ENCODE assay signal across 10 cellular contexts in genomic region chr5:72110401-72111013, GRCh38. TPM values are rescaled to one million over a fixed set of nuclear protein-coding genes. Genes with fewer than 3 reads are reported as not detected.
DNase-seq lines count a peak whose midpoint lies in the region; FAIRE-seq and TF ChIP-seq lines count a peak whose summit lies in the region.
"Had no signal": no experiment of that assay in that cellular context is flagged by ENCODE, and none has a peak within 500 bp of the region (broad histone marks: within the 10 kb centered on the region; RNA-seq: fewer than 3 reads in every experiment).

No MANE protein-coding gene starts in this region.

- H4K20me1 ChIP-seq in astrocyte (ENCODE audit: insufficient read depth, low read length) (peaks cover 62% of the 10 kb centered on the region), OCI-LY7 (ENCODE audit: insufficient read depth, low read length) (no peaks in the 10 kb centered on the region)

- no peak for FAIRE-seq in astrocyte (lab: Jason Lieb, UNC)

- 69 to 89% (median 82%) methylated on average over 9 of the region's 9 CpGs for WGBS in stomach, 5 donors

- peak overlapping the region; percentile 94 for H3K4me3 ChIP-seq in astrocyte (ENCODE audit: insufficient read depth, low read depth, low read length)
- peak overlapping the region; percentile 92 for H3K4me3 ChIP-seq in left ventricle myocardium inferior
- peak overlapping the region; percentile 3 to 82 (median 69) for H3K4me3 ChIP-seq in stomach
- no peak overlapping the region for H3K4me3 ChIP-seq in OCI-LY7 (ENCODE audit: low read depth, low read length, poor library complexity, severe bottlenecking)

- H3K9ac ChIP-seq in astrocyte (ENCODE audit: low read length): peak overlapping the region; percentile 93

- no peak for TF ChIP-seq EP300 in stomach (IDR thresholded peaks at IDR 0.05)

- POLR2A ChIA-PET in OCI-LY7 (lab: Charles Lee): no interaction called here

- H3K4me3 Mint-ChIP-seq in astrocyte (ENCODE audit: unreplicated experiment): peak overlapping the region; percentile 98

- no TSS peak for BruUV-seq in OCI-LY7 (replicated peaks; lab: Mats Ljungman, UMichigan)

- peaks cover 39% of the 10 kb centered on the region for H3K4me1 Mint-ChIP-seq in astrocyte (ENCODE audit: low read depth, unreplicated experiment)

- H3K4me1 ChIP-seq in astrocyte (ENCODE audit: insufficient read depth, low read length) (peaks cover 28% of the 10 kb centered on the region), left ventricle myocardium inferior (peaks cover 65% of the 10 kb centered on the region), stomach (peaks cover 0 to 67% (median 35%) of the 10 kb centered on the region in 4 donors), OCI-LY7 (ENCODE audit: insufficient read depth, low read length, poor library complexity, severe bottlenecking) (no peaks in the 10 kb centered on the region)

- H3K9me2 ChIP-seq in OCI-LY7 (ENCODE audit: insufficient read depth, low read length): no peaks in the 10 kb centered on the region

- peak overlapping the region; percentile 21 for H3K27ac ChIP-seq in astrocyte (ENCODE audit: low read depth, low read length)
- peak overlapping the region; percentile 89 for H3K27ac ChIP-seq in left ventricle myocardium inferior (replicated peaks)
- peak overlapping the region in 3 of 5 donors; percentile 34 to 88 (median 79) for H3K27ac ChIP-seq in stomach
- H3K27ac ChIP-seq in OCI-LY7 (ENCODE audit: low read depth, low read length, poor library complexity, severe bottlenecking): no peak overlapping the region

- peaks cover 11% of the 10 kb centered on the region for H3K36me3 ChIP-seq in astrocyte (ENCODE audit: insufficient read depth, low read length)
- H3K36me3 ChIP-seq in left ventricle myocardium inferior: peaks cover 7% of the 10 kb centered on the region
- H3K36me3 ChIP-seq in stomach: peaks cover 0 to 3% (median under 1%) of the 10 kb centered on the region in 4 donors
- H3K36me3 ChIP-seq in OCI-LY7 (ENCODE audit: insufficient read depth, low read length): no peaks in the 10 kb centered on the region

- H2AFZ ChIP-seq in astrocyte (ENCODE audit: low read depth, low read length) (peak overlapping the region; percentile 7), OCI-LY7 (ENCODE audit: low read length) (no peak overlapping the region)

- intact Hi-C loops in left ventricle myocardium inferior (cut with micrococcal nuclease) (no loop called here), stomach (cut with DNase I; ENCODE audit: low total_unique reads) (no loop called here), OCI-LY7 (cut with micrococcal nuclease; ENCODE audit: unreplicated experiment) (no loop called here)

- H3K9me3 Mint-ChIP-seq in astrocyte (ENCODE audit: unreplicated experiment): no peaks in the 10 kb centered on the region

- no peaks in the 10 kb centered on the region for H3K27me3 ChIP-seq in astrocyte (ENCODE audit: insufficient read depth, low read length)
- H3K27me3 ChIP-seq in left ventricle myocardium inferior (ENCODE audit: low read depth): no peaks in the 10 kb centered on the region
- peaks cover 3 to 42% (median 25%) of the 10 kb centered on the region in 3 donors for H3K27me3 ChIP-seq in stomach

- no peaks in the 10 kb centered on the region for H3K9me3 ChIP-seq in astrocyte (ENCODE audit: insufficient read depth, low read depth, low read length)
- H3K9me3 ChIP-seq in left ventricle myocardium inferior (replicated peaks): no peaks in the 10 kb centered on the region
- H3K9me3 ChIP-seq in stomach: no peaks in the 10 kb centered on the region
- H3K9me3 ChIP-seq in OCI-LY7 (ENCODE audit: low read length): no peaks in the 10 kb centered on the region

- peak; percentile 6 for DNase-seq in DMS79 (lab: John Stamatoyannopoulos, UW)
- DNase-seq in DMS79 treated with DMSO at 0.1 percent for 48 hours (lab: John Stamatoyannopoulos, UW): no peak
- no peak for DNase-seq in astrocyte (ENCODE audit: low read depth)
- DNase-seq in left ventricle myocardium inferior: no peak
- DNase-seq in stomach: no peak
- no peak for DNase-seq in MV-4-11 (lab: John Stamatoyannopoulos, UW)
- DNase-seq in stimulated activated CD4-positive, alpha-beta T cell treated with anti-CD3 and anti-CD28 coated beads, Interleukin-2, amount 100 ng/mL, for 48 hours: no peak
- DNase-seq in OCI-LY7 (ENCODE audit: low spot score): no peak
- DNase-seq: activated T-cell treated with anti-CD3 and anti-CD28 coated beads for 4 hours; NK-92 treated with Interleukin-12 subunit alpha and Interleukin-12 subunit beta, amount 100 ng/mL, for 24 hours had no signal

- no peaks in the 10 kb centered on the region for H3K27me3 Mint-ChIP-seq in astrocyte (ENCODE audit: low read depth, unreplicated experiment)

- peak overlapping the region; percentile 97 for H3K4me2 ChIP-seq in astrocyte (ENCODE audit: low read length)
- H3K4me2 ChIP-seq in OCI-LY7 (ENCODE audit: low read length): no peak overlapping the region

- no peak for TF ChIP-seq CTCF in astrocyte (IDR thresholded peaks at IDR 0.05; ENCODE audit: insufficient read depth, low read depth, low read length)
- TF ChIP-seq CTCF in left ventricle myocardium inferior (IDR thresholded peaks at IDR 0.05; ENCODE audit: borderline replicate concordance): no peak
- no peak for TF ChIP-seq CTCF in stomach (IDR thresholded peaks at IDR 0.05)
- TF ChIP-seq CTCF in OCI-LY7 (conservative IDR thresholded peaks at IDR 0.05; ENCODE audit: low read length): no peak

- CTCF ChIA-PET in OCI-LY7 (lab: Charles Lee; ENCODE audit: unreplicated experiment): no interaction called here

- peak overlapping the region; percentile 69 for H3K27ac Mint-ChIP-seq in astrocyte (ENCODE audit: unreplicated experiment)

- H3K79me2 ChIP-seq in astrocyte (ENCODE audit: insufficient read depth, low read length): peaks cover 82% of the 10 kb centered on the region
- no peaks in the 10 kb centered on the region for H3K79me2 ChIP-seq in OCI-LY7 (ENCODE audit: insufficient read depth, low read depth, low read length)

- peaks cover 21% of the 10 kb centered on the region for H3K36me3 Mint-ChIP-seq in astrocyte (ENCODE audit: low read depth, unreplicated experiment)

- TF ChIP-seq POLR2A in stomach (IDR thresholded peaks at IDR 0.05): no peak

RNA-seq across cellular contexts. Expression of gene MAP1B, which starts 3.2 kb away (rescaled TPM):
- total RNA-seq in astrocyte (386 and 476 TPM in 2 replicates), left ventricle myocardium inferior (73.2 TPM), stomach (100 to 1,000 TPM in 2 of 5 donors, 10 to 100 TPM in 3; 10.4 to 985 (median 98.6) TPM), OCI-LY7 (2022) (0.06 TPM in 1 of 2 replicates, not detected in the other)
- polyA plus RNA-seq in stomach: 1 to 10 TPM; 2.1 to 3.1 (median 2.4) TPM
- not detected in 2 replicates for total RNA-seq in OCI-LY7 (2014; rRNA removed; shearing (Covaris generic))

Comparison
In these comparisons a context has a peak if more than half of its experiments do, and no peak if none do; other contexts are left out.
1. RNA of gene MAP1B, which starts 3.2 kb away (total RNA-seq): 386 to 476 TPM in astrocyte, 10.4 to 985 TPM in stomach and 73.2 TPM in left ventricle myocardium inferior (single experiment); 0.06 TPM in OCI-LY7; every median in the first group is over 10 times any median in the second.